ENCODE assay signal across 1 cellular context in the genomic region with DNA sequence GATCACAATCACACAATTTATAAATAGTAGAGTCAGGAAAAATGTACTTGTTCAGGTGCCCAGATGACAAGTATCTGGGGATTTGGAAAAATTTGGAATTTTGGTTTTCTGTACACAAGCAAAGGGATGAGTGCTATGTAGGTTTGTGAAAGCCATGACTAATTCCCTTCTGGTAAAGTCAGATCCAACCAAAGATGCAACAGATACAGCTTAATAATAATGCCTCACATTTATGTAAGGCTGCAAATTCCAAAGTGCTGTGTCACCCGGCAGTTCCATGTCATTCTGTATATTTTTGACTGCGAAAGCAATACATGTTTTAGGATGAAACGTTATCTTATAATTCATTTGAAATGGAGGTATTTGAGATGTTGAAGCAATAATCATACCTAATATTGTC.
TF ChIP-seq lines count a peak whose summit lies in the region.

No MANE protein-coding gene starts in this region.

TF ChIP-seq in SK-N-SH treated with all-trans-retinoic acid at 6 μM for 48 hours, 23 proteins besides CTCF, POLR2A, EP300 and RAD21 (continued from another document):
- TF ChIP-seq, protein P1, sequence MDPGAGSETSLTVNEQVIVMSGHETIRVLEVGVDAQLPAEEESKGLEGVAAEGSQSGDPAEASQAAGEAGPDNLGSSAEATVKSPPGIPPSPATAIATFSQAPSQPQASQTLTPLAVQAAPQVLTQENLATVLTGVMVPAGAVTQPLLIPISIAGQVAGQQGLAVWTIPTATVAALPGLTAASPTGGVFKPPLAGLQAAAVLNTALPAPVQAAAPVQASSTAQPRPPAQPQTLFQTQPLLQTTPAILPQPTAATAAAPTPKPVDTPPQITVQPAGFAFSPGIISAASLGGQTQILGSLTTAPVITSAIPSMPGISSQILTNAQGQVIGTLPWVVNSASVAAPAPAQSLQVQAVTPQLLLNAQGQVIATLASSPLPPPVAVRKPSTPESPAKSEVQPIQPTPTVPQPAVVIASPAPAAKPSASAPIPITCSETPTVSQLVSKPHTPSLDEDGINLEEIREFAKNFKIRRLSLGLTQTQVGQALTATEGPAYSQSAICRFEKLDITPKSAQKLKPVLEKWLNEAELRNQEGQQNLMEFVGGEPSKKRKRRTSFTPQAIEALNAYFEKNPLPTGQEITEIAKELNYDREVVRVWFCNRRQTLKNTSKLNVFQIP (CRISPR knock-in tag; IDR thresholded peaks at IDR 0.05; ENCODE audit: borderline replicate concordance, low read depth), result no peak
- no peak for TF ChIP-seq PPARA (CRISPR knock-in tag; IDR thresholded peaks at IDR 0.05; ENCODE audit: borderline replicate concordance)
- TF ChIP-seq, protein P2, sequence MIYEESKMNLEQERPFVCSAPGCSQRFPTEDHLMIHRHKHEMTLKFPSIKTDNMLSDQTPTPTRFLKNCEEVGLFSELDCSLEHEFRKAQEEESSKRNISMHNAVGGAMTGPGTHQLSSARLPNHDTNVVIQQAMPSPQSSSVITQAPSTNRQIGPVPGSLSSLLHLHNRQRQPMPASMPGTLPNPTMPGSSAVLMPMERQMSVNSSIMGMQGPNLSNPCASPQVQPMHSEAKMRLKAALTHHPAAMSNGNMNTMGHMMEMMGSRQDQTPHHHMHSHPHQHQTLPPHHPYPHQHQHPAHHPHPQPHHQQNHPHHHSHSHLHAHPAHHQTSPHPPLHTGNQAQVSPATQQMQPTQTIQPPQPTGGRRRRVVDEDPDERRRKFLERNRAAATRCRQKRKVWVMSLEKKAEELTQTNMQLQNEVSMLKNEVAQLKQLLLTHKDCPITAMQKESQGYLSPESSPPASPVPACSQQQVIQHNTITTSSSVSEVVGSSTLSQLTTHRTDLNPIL (CRISPR knock-in tag; IDR thresholded peaks at IDR 0.05; ENCODE audit: low read depth), result 0 out of 2 replicates have a peak, but pooled peaks have one; percentile 20
- no peak for TF ChIP-seq ZNF8 (CRISPR knock-in tag; IDR thresholded peaks at IDR 0.05)
- TF ChIP-seq ZNF565 (CRISPR knock-in tag; conservative IDR thresholded peaks at IDR 0.05; ENCODE audit: low read depth), result no peak
